ENCODE assay signal across 1 cellular context in genomic region chr9:89323257-89323841, GRCh38.
TF ChIP-seq lines count a peak whose summit lies in the region.

No MANE protein-coding gene starts in this region.

TF ChIP-seq in HepG2, 621 proteins besides CTCF, POLR2A, EP300 and RAD21:
- TF ChIP-seq TFE3 (CRISPR knock-in tag; IDR thresholded peaks at IDR 0.05): 0 out of 2 replicates have a peak, but pooled peaks have one; percentile 41
- no peak for TF ChIP-seq ARID3A (IDR thresholded peaks at IDR 0.05; ENCODE audit: low read depth, low read length)
- no peak for TF ChIP-seq ZNF609 (CRISPR knock-in tag; IDR thresholded peaks at IDR 0.05; ENCODE audit: borderline replicate concordance)
- peak; percentile 50; the same call in 1 of the 2 replicates for TF ChIP-seq HNF4A (CRISPR knock-in tag; IDR thresholded peaks at IDR 0.05)
- 0 out of 2 replicates have a peak, but pooled peaks have one; percentile 19 for TF ChIP-seq ZNF687 (CRISPR knock-in tag; IDR thresholded peaks at IDR 0.05)
- peak; percentile 52 for TF ChIP-seq CEBPG (CRISPR knock-in tag; IDR thresholded peaks at IDR 0.05)
- TF ChIP-seq HNF1A (IDR thresholded peaks at IDR 0.05; ENCODE audit: low read depth): no peak
- TF ChIP-seq HNF1A (CRISPR knock-in tag; IDR thresholded peaks at IDR 0.05; ENCODE audit: borderline replicate concordance): 0 out of 2 replicates have a peak, but pooled peaks have one; percentile 22
- peak; percentile 88 for TF ChIP-seq CEBPB (IDR thresholded peaks at IDR 0.05; ENCODE audit: borderline replicate concordance, low read depth, low read length)
